ENCODE assay signal across 8 cellular contexts in the genomic region with DNA sequence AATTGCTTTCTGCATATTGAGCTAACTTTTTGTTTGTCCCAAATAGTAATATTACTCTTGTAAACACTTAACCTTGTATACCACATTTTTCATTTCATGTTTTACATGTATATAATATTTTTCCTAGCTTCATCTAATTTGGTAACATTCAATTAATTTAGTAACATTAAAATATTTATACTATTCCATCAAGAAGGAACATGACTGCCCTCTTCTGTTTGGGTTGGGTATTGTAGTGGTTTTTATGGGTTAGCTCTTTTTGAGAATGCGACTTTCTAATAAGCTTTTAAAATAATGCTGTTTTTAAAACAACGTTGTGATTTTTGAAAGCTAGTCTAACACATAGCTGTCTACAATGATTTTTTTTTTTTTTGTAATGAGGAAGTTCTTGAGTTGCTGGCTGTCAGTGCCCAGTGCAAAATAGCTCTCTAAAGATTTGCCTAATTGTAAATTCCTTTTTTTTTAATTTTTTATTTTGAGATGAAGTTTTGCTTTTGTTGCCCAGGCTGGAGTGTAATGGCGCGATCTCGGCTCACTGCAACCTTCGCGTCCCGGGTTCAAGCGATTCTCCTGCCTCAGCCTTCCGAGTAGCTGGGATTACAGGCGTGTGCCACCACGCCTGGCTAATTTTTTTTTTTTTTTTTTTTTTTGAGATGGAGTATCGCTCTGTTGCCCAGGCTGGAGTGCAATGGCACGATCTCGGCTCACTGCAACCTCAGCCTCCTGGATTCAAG. TPM values are rescaled to one million over a fixed set of nuclear protein-coding genes. Genes with fewer than 3 reads are reported as not detected.
A peak's percentile ranks its signal among the peaks of the same experiment; 100 is the strongest.
DNase-seq lines count a peak whose midpoint lies in the region; TF ChIP-seq lines count a peak whose summit lies in the region.
"Not testable (repeated sequence)": the region's sequence is repeated elsewhere in the genome, so short reads cannot be mapped to it uniquely, and the experiment has no call there.

No MANE protein-coding gene starts in this region.

- not testable (repeated sequence) for H3K4me3 ChIP-seq in esophagus muscularis mucosa

- 0 out of 2 replicates have a peak overlapping the region, but pooled peaks have one; percentile 28 for H3K27ac Mint-ChIP-seq in HFFc6
- peak overlapping the region; percentile 74 for H3K27ac Mint-ChIP-seq in activated naive CD4-positive, alpha-beta T cell treated with anti-CD3 and anti-CD28 coated beads, Interleukin-2, amount 50 U/mL, for 24 hours
- peak overlapping the region; percentile 31 for H3K27ac Mint-ChIP-seq in stimulated activated naive CD8-positive, alpha-beta T cell treated with anti-CD3 and anti-CD28 coated beads, Interleukin-15, Interleukin-2, amounts not matched to agents 100 ng/mL and 50 ng/mL, for 24 hours

- H3K4me1 ChIP-seq in esophagus muscularis mucosa: peaks cover 21 to 48% (median 36%) of the 10 kb centered on the region in 4 donors

- not testable (repeated sequence) for H3K27me3 Mint-ChIP-seq in HFFc6 (ENCODE audit: insufficient read depth); activated naive CD4-positive, alpha-beta T cell treated with anti-CD3 and anti-CD28 coated beads, Interleukin-2, amount 50 U/mL, for 24 hours; stimulated activated naive CD8-positive, alpha-beta T cell treated with anti-CD3 and anti-CD28 coated beads, Interleukin-15, Interleukin-2, amounts not matched to agents 100 ng/mL and 50 ng/mL, for 24 hours

- TF ChIP-seq POLR2A in esophagus muscularis mucosa (IDR thresholded peaks at IDR 0.05; ENCODE audit: low read depth): not testable (repeated sequence)

- peaks cover 30% of the 10 kb centered on the region for H3K36me3 Mint-ChIP-seq in HFFc6 (ENCODE audit: low read depth)
- H3K36me3 Mint-ChIP-seq in activated naive CD4-positive, alpha-beta T cell treated with anti-CD3 and anti-CD28 coated beads, Interleukin-2, amount 50 U/mL, for 24 hours: peaks cover 24% of the 10 kb centered on the region
- peaks cover 73% of the 10 kb centered on the region for H3K36me3 Mint-ChIP-seq in stimulated activated naive CD8-positive, alpha-beta T cell treated with anti-CD3 and anti-CD28 coated beads, Interleukin-15, Interleukin-2, amounts not matched to agents 100 ng/mL and 50 ng/mL, for 24 hours (ENCODE audit: low read depth)

- not testable (repeated sequence) for H3K27me3 ChIP-seq in esophagus muscularis mucosa

- DNase-seq in COLO668 (lab: John Stamatoyannopoulos, UW; ENCODE audit: unreplicated experiment) (peak; percentile 57), HFFc6 (peak; percentile 51), NCI-H2107 treated with DMSO at 0.1 percent for 48 hours (lab: John Stamatoyannopoulos, UW; ENCODE audit: unreplicated experiment) (peak; percentile 37), SIG-M5 treated with dmso at 0.1 percent for 504 hours (lab: John Stamatoyannopoulos, UW; ENCODE audit: unreplicated experiment) (peak; percentile 75), medulla oblongata (ENCODE audit: extremely low spot score) (peak; percentile 80)
- DNase-seq in esophagus muscularis mucosa (ENCODE audit: extremely low spot score): not testable (repeated sequence)

- not testable (repeated sequence) for H3K4me3 Mint-ChIP-seq in HFFc6
- peak overlapping the region; percentile 68 for H3K4me3 Mint-ChIP-seq in activated naive CD4-positive, alpha-beta T cell treated with anti-CD3 and anti-CD28 coated beads, Interleukin-2, amount 50 U/mL, for 24 hours
- peak overlapping the region; percentile 23 for H3K4me3 Mint-ChIP-seq in stimulated activated naive CD8-positive, alpha-beta T cell treated with anti-CD3 and anti-CD28 coated beads, Interleukin-15, Interleukin-2, amounts not matched to agents 100 ng/mL and 50 ng/mL, for 24 hours

- TF ChIP-seq CTCF in HFFc6 (IDR thresholded peaks at IDR 0.05): peak; percentile 93
- peak; percentile 75 to 89 (median 83) for TF ChIP-seq CTCF in esophagus muscularis mucosa (IDR thresholded peaks at IDR 0.05)

- H3K27ac ChIP-seq in esophagus muscularis mucosa (replicated peaks in 1 of 4): not testable (repeated sequence)

- peaks cover 20 to 61% (median 54%) of the 10 kb centered on the region in 4 donors for H3K36me3 ChIP-seq in esophagus muscularis mucosa

- WGBS in esophagus muscularis mucosa: 82% methylated on average over 14 of the region's 15 CpGs

- not testable (repeated sequence) for H3K9me3 Mint-ChIP-seq in HFFc6; activated naive CD4-positive, alpha-beta T cell treated with anti-CD3 and anti-CD28 coated beads, Interleukin-2, amount 50 U/mL, for 24 hours; stimulated activated naive CD8-positive, alpha-beta T cell treated with anti-CD3 and anti-CD28 coated beads, Interleukin-15, Interleukin-2, amounts not matched to agents 100 ng/mL and 50 ng/mL, for 24 hours

- TF ChIP-seq EP300 in esophagus muscularis mucosa (IDR thresholded peaks at IDR 0.05): not testable (repeated sequence)

- intact Hi-C loops in esophagus muscularis mucosa (cut with DNase I): not testable (repeated sequence)

- peaks cover 45% of the 10 kb centered on the region for H3K4me1 Mint-ChIP-seq in HFFc6 (ENCODE audit: low read depth)
- H3K4me1 Mint-ChIP-seq in activated naive CD4-positive, alpha-beta T cell treated with anti-CD3 and anti-CD28 coated beads, Interleukin-2, amount 50 U/mL, for 24 hours: peaks cover 70% of the 10 kb centered on the region
- peaks cover 79% of the 10 kb centered on the region for H3K4me1 Mint-ChIP-seq in stimulated activated naive CD8-positive, alpha-beta T cell treated with anti-CD3 and anti-CD28 coated beads, Interleukin-15, Interleukin-2, amounts not matched to agents 100 ng/mL and 50 ng/mL, for 24 hours (ENCODE audit: low read depth)

- H3K9me3 ChIP-seq in esophagus muscularis mucosa: not testable (repeated sequence)

RNA-seq across cellular contexts. Expression of a gene that starts 4.9 kb away (rescaled TPM):
- total RNA-seq in HFFc6 (2021; fragmentation: NEBNext Ultra II Directional; extraction: Animal tissue kit (Norgen Biotek cat#: 25700)): 100 to 1,000 TPM; 288 to 354 (median 319) TPM
- total RNA-seq in esophagus muscularis mucosa: 100 to 1,000 TPM in 1 of 4 donors, 10 to 100 TPM in 3; 66.4 to 154 (median 90.1) TPM
